In genomic region chr2:106073608-106074406, GRCh38 we compare ENCODE assay signal across 16 cellular contexts.
DNase-seq lines count a peak whose midpoint lies in the region; ATAC-seq and TF ChIP-seq lines count a peak whose summit lies in the region.
"Had no signal": no experiment of that assay in that cellular context is flagged by ENCODE, and none has a peak within 500 bp of the region (broad histone marks: within the 10 kb centered on the region; RNA-seq: fewer than 3 reads in every experiment).

No MANE protein-coding gene starts in this region.

- H3K36me3 ChIP-seq in stomach smooth muscle (ENCODE audit: control insufficient read depth in 2 of 2, insufficient read depth in 2 of 2, low read length in 2 of 2), result peaks cover 0 to 11% of the 10 kb centered on the region in 2 donors

- H3K27ac Mint-ChIP-seq in activated naive CD8-positive, alpha-beta T cell, result peak overlapping the region; percentile 16
- H3K27ac Mint-ChIP-seq in activated naive CD8-positive, alpha-beta T cell treated with anti-CD3 and anti-CD28 coated beads, Interleukin-2, amount 50 U/mL, for 24 hours, result no peak overlapping the region

- no peaks in the 10 kb centered on the region for H3K36me3 Mint-ChIP-seq in activated naive CD8-positive, alpha-beta T cell
- no peaks in the 10 kb centered on the region for H3K36me3 Mint-ChIP-seq in activated naive CD8-positive, alpha-beta T cell treated with anti-CD3 and anti-CD28 coated beads, Interleukin-2, amount 50 U/mL, for 24 hours (ENCODE audit: low read depth)

- TF ChIP-seq CTCF in NB4 (IDR thresholded peaks at IDR 0.05; ENCODE audit: low read depth, low read length), result no peak

- no peak for DNase-seq in activated naive CD8-positive, alpha-beta T cell treated with anti-CD3 and anti-CD28 coated beads, Interleukin-2, amount 50 U/mL, for 24 hours
- DNase-seq in NB4 (ENCODE audit: low read depth) (peak; percentile 18), myocyte (ENCODE audit: low read depth) (peak; percentile 45), RKO (ENCODE audit: low spot score) (no peak), GM19238 (ENCODE audit: insufficient read length, low spot score) (no peak)
- DNase-seq: DMS53, HCEC 1CT, IMR-90, MV-4-11, NCI-H1417 treated with DMSO at 0.1 percent for 48 hours, NCI-H1930, NCI-H510A, NCI-H82 had no signal

- H3K4me1 Mint-ChIP-seq in activated naive CD8-positive, alpha-beta T cell (ENCODE audit: low read depth), result peaks cover 39% of the 10 kb centered on the region
- peaks cover 14% of the 10 kb centered on the region for H3K4me1 Mint-ChIP-seq in activated naive CD8-positive, alpha-beta T cell treated with anti-CD3 and anti-CD28 coated beads, Interleukin-2, amount 50 U/mL, for 24 hours

- no peaks in the 10 kb centered on the region for H3K27me3 Mint-ChIP-seq in activated naive CD8-positive, alpha-beta T cell
- no peaks in the 10 kb centered on the region for H3K27me3 Mint-ChIP-seq in activated naive CD8-positive, alpha-beta T cell treated with anti-CD3 and anti-CD28 coated beads, Interleukin-2, amount 50 U/mL, for 24 hours

- H3K9me3 Mint-ChIP-seq in activated naive CD8-positive, alpha-beta T cell (ENCODE audit: low read depth), result no peaks in the 10 kb centered on the region
- H3K9me3 Mint-ChIP-seq in activated naive CD8-positive, alpha-beta T cell treated with anti-CD3 and anti-CD28 coated beads, Interleukin-2, amount 50 U/mL, for 24 hours, result no peaks in the 10 kb centered on the region

- ATAC-seq in activated naive CD8-positive, alpha-beta T cell treated with anti-CD3 and anti-CD28 coated beads, Interleukin-2, amount 50 U/mL, for 24 hours, result no peak
- ATAC-seq: Right ventricle myocardium inferior had no signal

- H3K4me3 ChIP-seq in NB4 (ENCODE audit: low read depth, low read length), result no peak overlapping the region
- peak overlapping the region in 1 of 2 donors; percentile 22 for H3K4me3 ChIP-seq in stomach smooth muscle (ENCODE audit: low read length in 2 of 2)

- H3K4me3 Mint-ChIP-seq in activated naive CD8-positive, alpha-beta T cell, result no peak overlapping the region
- no peak overlapping the region for H3K4me3 Mint-ChIP-seq in activated naive CD8-positive, alpha-beta T cell treated with anti-CD3 and anti-CD28 coated beads, Interleukin-2, amount 50 U/mL, for 24 hours

- no peak overlapping the region for H3K9ac ChIP-seq in stomach smooth muscle (ENCODE audit: low read length in 2 of 2)

- peaks cover 39% of the 10 kb centered on the region for H3K4me1 ChIP-seq in stomach smooth muscle (ENCODE audit: control insufficient read depth, insufficient read depth, low read length)

- H3K9me3 ChIP-seq in stomach smooth muscle (ENCODE audit: control insufficient read depth in 2 of 2, low read length in 2 of 2), result no peaks in the 10 kb centered on the region

- TF ChIP-seq POLR2A in NB4 (IDR thresholded peaks at IDR 0.05; ENCODE audit: extremely low read depth, insufficient read length), result no peak

- peak overlapping the region; percentile 56 for H3K27ac ChIP-seq in stomach smooth muscle (ENCODE audit: low read length)

- H3K27me3 ChIP-seq in stomach smooth muscle (ENCODE audit: control insufficient read depth in 1 of 2, insufficient read depth in 2 of 2, low read length in 2 of 2), result no peaks in the 10 kb centered on the region

Comparison
In these comparisons a context has a peak if more than half of its experiments do, and no peak if none do; other contexts are left out.
1. DNase-seq: peak in NB4 (single experiment) and myocyte (single experiment); none in activated naive CD8-positive, alpha-beta T cell treated with anti-CD3 and anti-CD28 coated beads, Interleukin-2, amount 50 U/mL, for 24 hours (single experiment), RKO (single experiment) and GM19238 (single experiment).